In genomic region chr18:64777561-64777960, GRCh38 we compare ENCODE assay signal across 20 cellular contexts.
"Had no signal": no experiment of that assay in that cellular context is flagged by ENCODE, and none has a peak within 500 bp of the region (broad histone marks: within the 10 kb centered on the region; RNA-seq: fewer than 3 reads in every experiment).

No MANE protein-coding gene starts in this region.

- DNase-seq: activated CD4-positive, alpha-beta memory T cell treated with anti-CD3 and anti-CD28 coated beads, Interleukin-2, amount 10 ng/mL, durations not matched to agents 7 days and 5 days; activated CD4-positive, alpha-beta T cell treated with anti-CD3 and anti-CD28 coated beads, Interleukin-2, amount 10 ng/mL, durations not matched to agents 7 days and 5 days; activated CD4-positive, CD25-positive, alpha-beta regulatory T cell; activated gamma-delta T cell; activated naive CD4-positive, alpha-beta T cell treated with anti-CD3 and anti-CD28 coated beads for 36 hours; activated T-cell treated with anti-CD3 and anti-CD28 coated beads for 4 hours; activated T-cell treated with anti-CD3 and anti-CD28 coated beads, Interleukin-2, amount 50 U/mL, for 48 hours; KBM-7; MG63; NCI-H1105; NCI-H1436; NCI-H187; NCI-H2081; NCI-H446; NCI-H524; SK-N-SH; T-helper 1 cell had no signal

- ATAC-seq: activated T-helper 17 cell treated with anti-CD3 and anti-CD28 coated beads, Interleukin-2, amount 50 U/mL, for 72 hours; Right ventricle myocardium inferior had no signal

- H3K9ac ChIP-seq: SK-N-SH had no signal

- H3K9me3 ChIP-seq: MG63, SK-N-SH had no signal

- H3K4me3 ChIP-seq: MG63 had no signal

- H3K9me2 ChIP-seq: SK-N-SH had no signal

- H3K36me3 ChIP-seq: MG63 had no signal

- H3K4me2 ChIP-seq: SK-N-SH had no signal

- H3K27ac ChIP-seq: VCaP had no signal
